19 cellular contexts compared by ENCODE assay signal in the genomic region with DNA sequence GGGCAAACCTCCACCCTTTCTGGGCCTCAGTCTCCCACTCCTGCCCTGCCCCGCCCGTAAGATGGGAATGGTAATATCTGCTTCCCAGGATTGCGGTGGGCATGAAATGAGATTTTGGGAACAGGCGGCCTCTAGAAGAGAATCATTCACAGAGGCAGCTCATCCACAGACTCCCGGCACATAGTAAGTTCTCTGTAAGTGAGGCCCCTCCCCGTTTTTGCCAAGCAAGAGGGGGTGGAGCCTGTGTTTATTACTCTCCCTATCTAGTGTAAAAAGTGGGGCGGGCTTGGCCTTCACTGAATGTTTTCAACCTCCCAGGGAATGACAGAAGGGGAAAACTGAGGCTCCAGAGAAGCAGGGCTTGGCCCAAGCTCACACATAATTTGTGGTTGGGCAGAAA. TPM values are rescaled to one million over a fixed set of nuclear protein-coding genes. Genes with fewer than 3 reads are reported as not detected.
DNase-seq lines count a peak whose midpoint lies in the region; ATAC-seq and TF ChIP-seq lines count a peak whose summit lies in the region.
"Had no signal": no experiment of that assay in that cellular context is flagged by ENCODE, and none has a peak within 500 bp of the region (broad histone marks: within the 10 kb centered on the region; RNA-seq: fewer than 3 reads in every experiment).

No MANE protein-coding gene starts in this region.

- H3K36me3 Mint-ChIP-seq in activated T-helper 17 cell treated with anti-CD3 and anti-CD28 coated beads, Interleukin-2, amount 50 U/mL, for 72 hours (ENCODE audit: low read depth): no peaks in the 10 kb centered on the region
- H3K36me3 Mint-ChIP-seq: stimulated activated naive B cell treated with anti-CD40 and anti-IgM and Interleukin-4, amounts not matched to agents 10 μg/mL and 1 μg/mL and 100 μg/mL, for 72 hours had no signal

- no peak overlapping the region for H3K4me3 Mint-ChIP-seq in activated T-helper 17 cell treated with anti-CD3 and anti-CD28 coated beads, Interleukin-2, amount 50 U/mL, for 72 hours
- H3K4me3 Mint-ChIP-seq: activated CD8-positive, alpha-beta T cell treated with anti-CD3 and anti-CD28 coated beads, Interleukin-2, amount 10 ng/mL, durations not matched to agents 7 days and 5 days; stimulated activated naive B cell treated with anti-CD40 and anti-IgM and Interleukin-4, amounts not matched to agents 10 μg/mL and 1 μg/mL and 100 μg/mL, for 72 hours had no signal

- no peaks in the 10 kb centered on the region for H3K27me3 ChIP-seq in tibial nerve
- H3K27me3 ChIP-seq: upper lobe of right lung had no signal

- H3K9me3 Mint-ChIP-seq in activated T-helper 17 cell treated with anti-CD3 and anti-CD28 coated beads, Interleukin-2, amount 50 U/mL, for 72 hours: no peaks in the 10 kb centered on the region
- H3K9me3 Mint-ChIP-seq: stimulated activated naive B cell treated with anti-CD40 and anti-IgM and Interleukin-4, amounts not matched to agents 10 μg/mL and 1 μg/mL and 100 μg/mL, for 72 hours had no signal

- 41 to 44% methylated on average over 7 of the region's 7 CpGs for WGBS in tibial nerve, 2 donors

- TF ChIP-seq POLR2A in tibial nerve (IDR thresholded peaks at IDR 0.05): no peak

- no peaks in the 10 kb centered on the region for H3K27me3 Mint-ChIP-seq in activated T-helper 17 cell treated with anti-CD3 and anti-CD28 coated beads, Interleukin-2, amount 50 U/mL, for 72 hours
- H3K27me3 Mint-ChIP-seq: stimulated activated naive B cell treated with anti-CD40 and anti-IgM and Interleukin-4, amounts not matched to agents 10 μg/mL and 1 μg/mL and 100 μg/mL, for 72 hours had no signal

- intact Hi-C loops in Right ventricle myocardium superior (cut with DNase I) (no loop called here), cardiac septum (cut with DNase I) (no loop called here)

- H3K4me1 ChIP-seq in tibial nerve: peaks cover 0 to 56% (median 13%) of the 10 kb centered on the region in 4 donors
- H3K4me1 ChIP-seq: parathyroid adenoma, upper lobe of right lung had no signal

- peak overlapping the region; percentile 56 for H3K27ac Mint-ChIP-seq in activated T-helper 17 cell treated with anti-CD3 and anti-CD28 coated beads, Interleukin-2, amount 50 U/mL, for 72 hours
- H3K27ac Mint-ChIP-seq: activated CD8-positive, alpha-beta T cell treated with anti-CD3 and anti-CD28 coated beads, Interleukin-2, amount 10 ng/mL, durations not matched to agents 7 days and 5 days; stimulated activated naive B cell treated with anti-CD40 and anti-IgM and Interleukin-4, amounts not matched to agents 10 μg/mL and 1 μg/mL and 100 μg/mL, for 72 hours had no signal

- TF ChIP-seq CTCF in tibial nerve (IDR thresholded peaks at IDR 0.05): no peak

- DNase-seq in Right ventricle myocardium superior: peak; percentile 22
- no peak for DNase-seq in cardiac septum (ENCODE audit: low spot score)
- peak; percentile 52 for DNase-seq in iPS-NIHi7 (ENCODE audit: extremely low spot score)
- no peak for DNase-seq in tibial nerve (ENCODE audit: low spot score in 2 of 2)
- DNase-seq in left lobe of liver (ENCODE audit: low spot score): no peak
- DNase-seq in DMS53 (lab: John Stamatoyannopoulos, UW): no peak
- no peak for DNase-seq in MV-4-11 (lab: John Stamatoyannopoulos, UW)
- DNase-seq: ACHN; activated CD8-positive, alpha-beta T cell treated with anti-CD3 and anti-CD28 coated beads, Interleukin-2, amount 10 ng/mL, durations not matched to agents 7 days and 5 days; GF-D8; IMR-90; islet precursor cell; NCI-H1105; stimulated activated naive B cell treated with anti-CD40 and anti-IgM and Interleukin-4, amounts not matched to agents 10 μg/mL and 1 μg/mL and 100 μg/mL, for 72 hours had no signal

- ATAC-seq in Right ventricle myocardium superior (ENCODE audit: poor library complexity) (no peak), left lobe of liver (no peak)
- no peak for ATAC-seq in activated T-helper 17 cell treated with anti-CD3 and anti-CD28 coated beads, Interleukin-2, amount 50 U/mL, for 72 hours (replicated peaks)
- ATAC-seq: activated CD8-positive, alpha-beta T cell treated with anti-CD3 and anti-CD28 coated beads, Interleukin-2, amount 10 ng/mL, durations not matched to agents 7 days and 5 days; gastroesophageal sphincter; stimulated activated naive B cell treated with anti-CD40 and anti-IgM and Interleukin-4, amounts not matched to agents 10 μg/mL and 1 μg/mL and 100 μg/mL, for 72 hours; upper lobe of right lung had no signal

- H3K36me3 ChIP-seq in tibial nerve: no peaks in the 10 kb centered on the region
- H3K36me3 ChIP-seq: gastroesophageal sphincter, upper lobe of right lung had no signal

- peaks cover 5% of the 10 kb centered on the region for H3K4me1 Mint-ChIP-seq in activated T-helper 17 cell treated with anti-CD3 and anti-CD28 coated beads, Interleukin-2, amount 50 U/mL, for 72 hours
- H3K4me1 Mint-ChIP-seq: stimulated activated naive B cell treated with anti-CD40 and anti-IgM and Interleukin-4, amounts not matched to agents 10 μg/mL and 1 μg/mL and 100 μg/mL, for 72 hours had no signal

- no peaks in the 10 kb centered on the region for H3K9me3 ChIP-seq in tibial nerve
- H3K9me3 ChIP-seq: gastroesophageal sphincter, upper lobe of right lung had no signal

- H3K27ac ChIP-seq in tibial nerve: peak overlapping the region; percentile 60 to 89 (median 75)
- H3K27ac ChIP-seq: gastroesophageal sphincter, parathyroid adenoma, upper lobe of right lung had no signal

- H3K4me3 ChIP-seq in tibial nerve: no peak overlapping the region
- H3K4me3 ChIP-seq: gastroesophageal sphincter, smooth muscle cell, upper lobe of right lung had no signal

- TF ChIP-seq EP300 in tibial nerve (IDR thresholded peaks at IDR 0.05): peak in 1 of 2 donors; percentile 41

RNA-seq across cellular contexts. Expression of a gene that starts 20.0 kb away (rescaled TPM):
- total RNA-seq in Right ventricle myocardium superior (not detected), cardiac septum (not detected), tibial nerve (not detected), left lobe of liver (not detected)
- total RNA-seq in activated T-helper 17 cell treated with anti-CD3 and anti-CD28 coated beads, Interleukin-2, amount 50 U/mL, for 72 hours: not detected
- total RNA-seq: activated CD8-positive, alpha-beta T cell treated with anti-CD3 and anti-CD28 coated beads, Interleukin-2, amount 10 ng/mL, durations not matched to agents 7 days and 5 days; gastroesophageal sphincter; IMR-90; smooth muscle cell; upper lobe of right lung had no signal

RNA-seq across cellular contexts. Expression of a gene that starts 23.3 kb away (rescaled TPM):
- not detected for total RNA-seq in Right ventricle myocardium superior
- total RNA-seq in cardiac septum: not detected
- not detected for total RNA-seq in activated T-helper 17 cell treated with anti-CD3 and anti-CD28 coated beads, Interleukin-2, amount 50 U/mL, for 72 hours
- total RNA-seq in tibial nerve: not detected
- 0.18 TPM for total RNA-seq in left lobe of liver
- total RNA-seq: activated CD8-positive, alpha-beta T cell treated with anti-CD3 and anti-CD28 coated beads, Interleukin-2, amount 10 ng/mL, durations not matched to agents 7 days and 5 days; IMR-90; smooth muscle cell; upper lobe of right lung had no signal

RNA-seq across cellular contexts. Expression of a gene that starts 47.3 kb away (rescaled TPM):
- total RNA-seq in Right ventricle myocardium superior (not detected), cardiac septum (not detected), tibial nerve (not detected), left lobe of liver (not detected)
- total RNA-seq in activated T-helper 17 cell treated with anti-CD3 and anti-CD28 coated beads, Interleukin-2, amount 50 U/mL, for 72 hours: not detected
- total RNA-seq: activated CD8-positive, alpha-beta T cell treated with anti-CD3 and anti-CD28 coated beads, Interleukin-2, amount 10 ng/mL, durations not matched to agents 7 days and 5 days; gastroesophageal sphincter; IMR-90; smooth muscle cell; upper lobe of right lung had no signal

Comparison
In these comparisons a context has a peak if more than half of its experiments do, and no peak if none do; other contexts are left out.
1. DNase-seq: peak in Right ventricle myocardium superior (single experiment) and iPS-NIHi7 (single experiment); none in cardiac septum (single experiment), tibial nerve (0 of 2), left lobe of liver (single experiment), DMS53 (single experiment) and MV-4-11 (single experiment).